18 cellular contexts compared by ENCODE assay signal in the genomic region with DNA sequence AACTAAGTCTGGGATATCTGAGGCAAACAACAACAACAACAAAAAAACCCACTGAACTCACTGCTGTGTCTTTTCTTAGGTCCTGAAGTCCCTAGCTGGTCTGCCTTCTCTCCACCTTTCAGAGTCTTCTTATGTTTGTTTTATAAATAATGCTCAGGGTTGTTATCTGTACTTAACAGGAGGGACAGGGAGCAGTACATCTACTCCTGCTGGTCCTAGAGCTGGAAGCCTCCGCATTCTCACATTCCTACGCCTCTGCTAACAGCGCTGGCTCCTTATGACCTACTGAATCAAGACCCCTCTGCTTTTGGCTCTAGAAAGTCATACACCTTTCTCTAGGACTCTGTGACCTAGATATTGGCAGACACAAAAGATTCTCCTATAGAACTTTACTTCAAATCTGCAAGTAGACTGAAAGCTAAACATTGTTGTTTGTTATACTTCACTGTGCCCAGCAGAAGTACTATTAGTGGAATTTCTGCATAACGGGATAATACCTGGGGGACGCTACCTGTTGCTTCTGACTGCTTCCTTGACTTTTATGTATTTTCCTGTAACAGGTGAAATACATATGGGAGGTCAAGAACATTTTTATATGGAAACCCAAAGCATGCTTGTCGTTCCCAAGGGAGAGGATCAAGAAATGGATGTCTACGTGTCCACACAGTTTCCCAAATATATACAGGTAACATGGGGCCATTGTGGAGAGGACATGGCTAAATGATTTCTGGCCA. TPM values are rescaled to one million over a fixed set of nuclear protein-coding genes. Genes with fewer than 3 reads are reported as not detected.
DNase-seq lines count a peak whose midpoint lies in the region; ATAC-seq and TF ChIP-seq lines count a peak whose summit lies in the region.
"Had no signal": no experiment of that assay in that cellular context is flagged by ENCODE, and none has a peak within 500 bp of the region (broad histone marks: within the 10 kb centered on the region; RNA-seq: fewer than 3 reads in every experiment).

No MANE protein-coding gene starts in this region.

- peak overlapping the region; percentile 1 for H3K9ac ChIP-seq in adipocyte (ENCODE audit: low read length)
- H3K9ac ChIP-seq: BLaER1 had no signal

- no peak overlapping the region for H3K4me3 ChIP-seq in HL-60 (replicated peaks; ENCODE audit: insufficient read depth, low read length)
- H3K4me3 ChIP-seq in adipocyte (ENCODE audit: low read length) = no peak overlapping the region
- no peak overlapping the region for H3K4me3 ChIP-seq in esophagus muscularis mucosa
- H3K4me3 ChIP-seq: BLaER1, GM23338 had no signal

- peaks cover 29% of the 10 kb centered on the region for H3K4me1 Mint-ChIP-seq in CD14-positive monocyte
- H3K4me1 Mint-ChIP-seq: CD4-positive, alpha-beta memory T cell; GM23338 had no signal

- H3K27me3 ChIP-seq in HL-60 (ENCODE audit: insufficient read depth, poor library complexity, severe bottlenecking) = no peaks in the 10 kb centered on the region
- no peaks in the 10 kb centered on the region for H3K27me3 ChIP-seq in adipocyte (replicated peaks; ENCODE audit: control insufficient read depth, insufficient read depth, low read length)
- no peaks in the 10 kb centered on the region for H3K27me3 ChIP-seq in esophagus muscularis mucosa
- H3K27me3 ChIP-seq: BLaER1 had no signal

- H3K36me3 Mint-ChIP-seq in CD14-positive monocyte = peaks cover 0 to 4% of the 10 kb centered on the region in 2 donors

- ATAC-seq in HG03175 (IDR thresholded peaks at IDR 0.05; ENCODE audit: unreplicated experiment) = no peak
- ATAC-seq: GM23338, HCT116 had no signal

- H3K9me3 ChIP-seq in adipocyte (ENCODE audit: control insufficient read depth, low read length) (no peaks in the 10 kb centered on the region), esophagus muscularis mucosa (no peaks in the 10 kb centered on the region)
- H3K9me3 ChIP-seq: BLaER1 had no signal

- TF ChIP-seq CTCF in CD14-positive monocyte (IDR thresholded peaks at IDR 0.05) (no peak), HL-60 (IDR thresholded peaks at IDR 0.05; ENCODE audit: insufficient read depth, low read length) (no peak), esophagus muscularis mucosa (IDR thresholded peaks at IDR 0.05) (no peak)

- peak overlapping the region; percentile 7; the same call in 1 of the 2 replicates for H3K27ac ChIP-seq in HL-60 (replicated peaks)
- H3K27ac ChIP-seq in esophagus muscularis mucosa (replicated peaks in 1 of 4) = no peak overlapping the region
- H3K27ac ChIP-seq: BLaER1 had no signal

- H3K36me3 ChIP-seq in adipocyte (ENCODE audit: control insufficient read depth, insufficient read depth, low read length, severe bottlenecking) = peaks cover 97% of the 10 kb centered on the region
- H3K36me3 ChIP-seq in esophagus muscularis mucosa = peaks cover 0 to 35% (median 2%) of the 10 kb centered on the region in 4 donors
- H3K36me3 ChIP-seq: BLaER1 had no signal

- no peak overlapping the region for H3K4me3 Mint-ChIP-seq in CD14-positive monocyte
- H3K4me3 Mint-ChIP-seq: CD4-positive, alpha-beta memory T cell; GM23338; H9; HFFc6 had no signal

- H3K27ac Mint-ChIP-seq in CD14-positive monocyte = peak overlapping the region in 5 of 7 donors; percentile 43 to 89 (median 74)
- H3K27ac Mint-ChIP-seq: CD4-positive, alpha-beta memory T cell; GM23338; H9; HFFc6 had no signal

- intact Hi-C loops in CD14-positive monocyte (cut with micrococcal nuclease) (loop anchor here in 1 of 2 donors (10.0 kb wide), 1 partner anchor 230 kb away; a partner anchor contains a TSS), esophagus muscularis mucosa (cut with DNase I) (no loop called here), head of caudate nucleus (cut with DNase I) (no loop called here)

- H3K4me1 ChIP-seq in adipocyte (ENCODE audit: control insufficient read depth, insufficient read depth, low read length) (peaks cover 14% of the 10 kb centered on the region), esophagus muscularis mucosa (no peaks in the 10 kb centered on the region)
- H3K4me1 ChIP-seq: BLaER1 had no signal

- H3K9me3 Mint-ChIP-seq in CD14-positive monocyte = peaks cover 0 to 11% (median 8%) of the 10 kb centered on the region in 7 donors
- H3K9me3 Mint-ChIP-seq: GM23338, H9, HFFc6 had no signal

- WGBS in esophagus muscularis mucosa = 90% methylated on average over 7 of the region's 7 CpGs

- TF ChIP-seq POLR2A in esophagus muscularis mucosa (IDR thresholded peaks at IDR 0.05; ENCODE audit: low read depth) = no peak

- no peak for TF ChIP-seq EP300 in esophagus muscularis mucosa (IDR thresholded peaks at IDR 0.05)

- H3K27me3 Mint-ChIP-seq in CD14-positive monocyte (ENCODE audit: low read depth in 3 of 3) = no peaks in the 10 kb centered on the region

- DNase-seq in CD14-positive monocyte (ENCODE audit: low spot score) (no peak), HL-60 (ENCODE audit: low read depth in 1 of 2, low spot score in 1 of 2) (no peak), adipocyte (ENCODE audit: low read depth) (no peak), esophagus muscularis mucosa (ENCODE audit: extremely low spot score) (peak; percentile 57), head of caudate nucleus (no peak), NCI-H774 (lab: John Stamatoyannopoulos, UW) (no peak)
- DNase-seq: Calu3; CD4-positive, alpha-beta memory T cell; COR-L47; DMS53; DMS79 treated with DMSO at 0.1 percent for 48 hours; H9; HFFc6 had no signal

RNA-seq across cellular contexts. Expression of a gene that starts 48.6 kb away (rescaled TPM):
- polyA plus RNA-seq in CD14-positive monocyte = not detected
- 100 to 1,000 TPM in 1 of 4 donors, 10 to 100 TPM in 3; 54.0 to 113 (median 81.9) TPM for total RNA-seq in esophagus muscularis mucosa
- total RNA-seq: CD4-positive, alpha-beta memory T cell; G401 had no signal
- polyA plus RNA-seq: CD4-positive, alpha-beta memory T cell had no signal
